ENCODE assay signal across 8 cellular contexts in the genomic region with DNA sequence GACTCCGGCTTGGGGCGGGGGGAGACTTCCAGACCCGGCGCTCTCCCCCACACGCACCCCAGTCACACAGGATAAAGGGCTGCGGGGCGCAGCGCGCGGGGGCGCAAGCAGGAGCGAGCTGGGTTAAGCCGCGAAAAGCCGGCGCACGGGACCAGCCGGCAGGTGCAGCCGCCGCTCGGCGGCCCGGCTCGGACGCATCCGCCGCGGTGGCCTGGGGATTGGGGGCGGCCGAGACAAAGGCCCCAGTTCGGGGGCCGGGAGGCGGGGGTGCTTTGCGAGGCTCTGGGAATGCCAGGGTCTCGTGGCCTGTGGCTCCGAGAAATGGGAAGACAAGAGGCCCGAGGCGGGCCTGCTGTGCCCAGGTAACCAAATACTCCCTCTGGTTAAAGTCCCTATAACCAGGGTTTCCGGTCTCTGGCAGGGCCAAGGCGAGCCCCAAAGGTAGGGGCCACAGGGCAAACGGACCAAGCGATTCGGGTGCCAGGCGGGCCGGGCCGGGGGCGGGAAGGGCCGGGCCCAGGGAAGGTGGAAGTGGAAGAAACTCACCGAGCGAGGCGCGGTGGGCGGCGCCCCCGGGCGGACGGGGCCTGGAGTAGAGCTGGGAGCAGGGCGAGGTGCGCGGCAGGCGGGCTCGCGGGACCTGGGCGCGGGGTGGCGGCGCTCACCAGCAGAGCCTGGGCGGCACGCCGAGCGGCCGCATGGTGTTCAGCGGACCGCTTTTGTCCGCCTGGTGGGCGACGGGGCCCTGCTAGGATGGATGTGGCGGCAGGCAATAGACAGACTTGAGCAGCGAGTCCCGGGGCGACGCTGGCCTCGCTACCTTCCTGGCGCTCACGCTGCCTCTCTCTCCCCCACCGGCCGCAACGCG. TPM values are rescaled to one million over a fixed set of nuclear protein-coding genes. Genes with fewer than 3 reads are reported as not detected.
A peak's percentile ranks its signal among the peaks of the same experiment; 100 is the strongest.
DNase-seq lines count a peak whose midpoint lies in the region; ATAC-seq and TF ChIP-seq lines count a peak whose summit lies in the region.

TSS of gene GATA2 (minus strand) at position 849 of the 868 bp plus-strand sequence. CDS start 6,170 bp downstream, outside the sequence.

- no peak within 1 kb of the TSS for H3K9ac ChIP-seq in smooth muscle cell (ENCODE audit: low read depth)

- no peaks in the 10 kb centered on the region for H3K9me3 ChIP-seq in smooth muscle cell (replicated peaks; ENCODE audit: low read depth)

- H3K79me2 ChIP-seq in smooth muscle cell (ENCODE audit: low read depth): peaks cover under 1% of the 10 kb centered on the region

- no peak within 1 kb of the TSS for H3K27ac ChIP-seq in smooth muscle cell (ENCODE audit: low read depth)

- H2AFZ ChIP-seq in smooth muscle cell (ENCODE audit: low read depth): no peak within 1 kb of the TSS

- no peak for ATAC-seq in HG03571 (IDR thresholded peaks at IDR 0.05; ENCODE audit: unreplicated experiment)

- peaks cover 6% of the 10 kb centered on the region for H3F3A ChIP-seq in smooth muscle cell (ENCODE audit: low read depth)

- H4K20me1 ChIP-seq in smooth muscle cell (ENCODE audit: low read depth): peaks cover 70% of the 10 kb centered on the region

- peak within 1 kb of the TSS; percentile 21 for H3K4me3 ChIP-seq in smooth muscle cell

- peaks cover 80% of the 10 kb centered on the region for H3K27me3 ChIP-seq in smooth muscle cell (ENCODE audit: low read depth)

- H3K36me3 ChIP-seq in smooth muscle cell (ENCODE audit: low read depth): no peaks in the 10 kb centered on the region

- 4% methylated on average over 74 of the region's 89 CpGs for WGBS in smooth muscle cell (ENCODE audit: low lambda C conversion rate)

- no peak for TF ChIP-seq CTCF in smooth muscle cell (IDR thresholded peaks at IDR 0.05; ENCODE audit: borderline replicate concordance, insufficient read depth, poor library complexity, severe bottlenecking)

- H3K4me1 ChIP-seq in smooth muscle cell (ENCODE audit: low read depth): peaks cover 41% of the 10 kb centered on the region

- DNase-seq in NCI-H2227 (lab: John Stamatoyannopoulos, UW; ENCODE audit: unreplicated experiment) (peak; percentile 30), NCI-H2227 treated with DMSO at 0.1 percent for 48 hours (lab: John Stamatoyannopoulos, UW) (no peak), RPMI8226 (peak; percentile 31), glomerular endothelial cell (ENCODE audit: extremely low read depth, low read depth, low spot score) (no peak), smooth muscle cell (lab: John Stamatoyannopoulos, UW; ENCODE audit: unreplicated experiment) (no peak), T1000 (lab: John Stamatoyannopoulos, UW) (no peak), GF-D8 (lab: John Stamatoyannopoulos, UW) (no peak)

- peak within 1 kb of the TSS; percentile 97 for H3K4me2 ChIP-seq in smooth muscle cell

RNA-seq across cellular contexts. Expression of gene GATA2, which starts in this region (rescaled TPM):
- 28.2 and 46.6 TPM in 2 replicates for total RNA-seq in glomerular endothelial cell
- total RNA-seq in smooth muscle cell: 3.2 and 5.8 TPM in 2 replicates
- 6.8 and 10.4 TPM in 2 replicates for polyA plus RNA-seq in smooth muscle cell

Comparison
In these comparisons a context has a peak if more than half of its experiments do, and no peak if none do; other contexts are left out.
1. DNase-seq: peak in NCI-H2227 (single experiment) and RPMI8226 (single experiment); none in NCI-H2227 treated with DMSO at 0.1 percent for 48 hours (single experiment), glomerular endothelial cell (single experiment), smooth muscle cell (single experiment), T1000 (single experiment) and GF-D8 (single experiment).